Comparison of ENCODE assay signal across 8 cellular contexts in genomic region chr22:21650823-21651520, GRCh38. TPM values are rescaled to one million over a fixed set of nuclear protein-coding genes. Genes with fewer than 3 reads are reported as not detected.
A peak's percentile ranks its signal among the peaks of the same experiment; 100 is the strongest.
DNase-seq lines count a peak whose midpoint lies in the region; ATAC-seq, FAIRE-seq and TF ChIP-seq lines count a peak whose summit lies in the region.

No MANE protein-coding gene starts in this region.

- intact Hi-C loops in K562 (cut with micrococcal nuclease) (loop anchor here (1.0 to 10.0 kb wide), 2 partner anchors 8 to 796 kb away; partner anchors contain the start of genes PI4KA and SNAP29), kidney (cut with DNase I) (no loop called here)

- H4K20me1 ChIP-seq in Loucy (ENCODE audit: insufficient read depth, low read length, poor library complexity, severe bottlenecking) (no peaks in the 10 kb centered on the region), K562 (replicated peaks; ENCODE audit: control insufficient read depth, insufficient read depth, low read length) (peaks cover 19% of the 10 kb centered on the region)

- peaks cover 18% of the 10 kb centered on the region for H3K9me1 ChIP-seq in K562 (ENCODE audit: control insufficient read depth, insufficient read depth, low read length)

- H3K9me3 ChIP-seq in Loucy (ENCODE audit: insufficient read depth, low read depth, low read length) (no peaks in the 10 kb centered on the region), K562 (replicated peaks; ENCODE audit: control insufficient read depth, insufficient read depth, low read depth, low read length) (no peaks in the 10 kb centered on the region), muscle layer of colon (ENCODE audit: low read length) (no peaks in the 10 kb centered on the region), kidney (ENCODE audit: control insufficient read depth in 1 of 2, low read length in 2 of 2) (no peaks in the 10 kb centered on the region)

- TF ChIP-seq RAD21 in K562 (CRISPR knock-in tag; conservative IDR thresholded peaks at IDR 0.05 in 1 of 2, IDR thresholded peaks at IDR 0.05 in 1 of 2), result no peak

- H3K36me3 ChIP-seq in Loucy (ENCODE audit: insufficient read depth, low read length) (peaks cover 14% of the 10 kb centered on the region; the same call in 1 of the 2 replicates), K562 (ENCODE audit: control insufficient read depth, insufficient read depth, low read length) (peaks cover 61% of the 10 kb centered on the region), muscle layer of colon (ENCODE audit: insufficient read depth, low read length) (no peaks in the 10 kb centered on the region), kidney (ENCODE audit: control insufficient read depth in 1 of 2, insufficient read depth in 2 of 2, low read length in 2 of 2) (peaks cover 0 to 3% of the 10 kb centered on the region in 2 donors)

- H3K4me1 ChIP-seq in Loucy (ENCODE audit: insufficient read depth, low read length, poor library complexity, severe bottlenecking), result peaks cover 28% of the 10 kb centered on the region
- peaks cover 29 to 40% of the 10 kb centered on the region in 2 experiments for H3K4me1 ChIP-seq in K562 (replicated peaks in 1 of 2; ENCODE audit: control insufficient read depth in 2 of 2, insufficient read depth in 2 of 2, low read length in 2 of 2)
- H3K4me1 ChIP-seq in muscle layer of colon (ENCODE audit: insufficient read depth, low read length), result peaks cover 12% of the 10 kb centered on the region
- peaks cover 6 to 7% of the 10 kb centered on the region in 2 donors for H3K4me1 ChIP-seq in kidney (ENCODE audit: control insufficient read depth in 1 of 2, insufficient read depth in 1 of 2, low read depth in 1 of 2, low read length in 2 of 2)

- peak overlapping the region; percentile 86 for H3K4me3 ChIP-seq in Loucy (ENCODE audit: low read length, poor library complexity, severe bottlenecking)
- peak overlapping the region; percentile 47 for H3K4me3 ChIP-seq in K562
- peak overlapping the region; percentile 30 to 82 for H3K4me3 ChIP-seq in muscle layer of colon (ENCODE audit: low read depth in 1 of 2, low read length in 2 of 2)
- peak overlapping the region in 1 of 2 donors; percentile 68 for H3K4me3 ChIP-seq in kidney (ENCODE audit: low read length in 2 of 2)

- WGBS in K562 (ENCODE audit: insufficient coverage, low coverage, missing lambda C conversion rate), result 8% methylated on average over 6 of the region's 6 CpGs

- no peaks in the 10 kb centered on the region for H3K9me2 ChIP-seq in Loucy (replicated peaks; ENCODE audit: low read depth, low read length)

- H2AFZ ChIP-seq in Loucy (ENCODE audit: low read length) (peak overlapping the region; percentile 86; the same call in 1 of the 2 replicates), K562 (ENCODE audit: low read depth, low read length) (peak overlapping the region; percentile 81)

- BruUV-seq in K562 (replicated peaks; lab: Mats Ljungman, UMichigan), result no TSS peak

- FAIRE-seq in K562 (lab: Jason Lieb, UNC) (peak; percentile 77), kidney (lab: Jason Lieb, UNC) (no peak)

- CTCF ChIA-PET in K562 (lab: Yijun Ruan, JAX; ENCODE audit: low intra/inter-chr PET ratio), result interaction anchor here (0.6 to 1.2 kb wide), 4 partner anchors 15 to 1034 kb away, joined by 3 to 5 read pairs (median 3); partner anchors contain the start of genes PPIL2 and YDJC

- no peak for TF ChIP-seq POLR2A in K562 (conservative IDR thresholded peaks at IDR 0.05)

- no peak for TF ChIP-seq EP300 in K562 (IDR thresholded peaks at IDR 0.05; ENCODE audit: low read length)

- H3K9ac ChIP-seq in Loucy (ENCODE audit: low read depth, low read length, poor library complexity, severe bottlenecking) (peak overlapping the region; percentile 99), K562 (ENCODE audit: insufficient read depth in 1 of 2, low read depth in 2 of 2, low read length in 2 of 2) (peak overlapping the region; percentile 75 to 91), muscle layer of colon (ENCODE audit: low read length) (no peak overlapping the region), kidney (ENCODE audit: low read length in 2 of 2) (no peak overlapping the region)

- DNase-seq in D341Med (ENCODE audit: low spot score) (peak; percentile 25), K562 (ENCODE audit: extremely low read depth in 1 of 4, low spot score in 3 of 4) (peak in 2 of 4 experiments; percentile 63 to 80), NCI-H128 (lab: John Stamatoyannopoulos, UW; ENCODE audit: unreplicated experiment) (no peak), kidney (no peak), inferior parietal cortex (ENCODE audit: extremely low spot score) (no peak)

- peaks cover 44% of the 10 kb centered on the region for H3K79me2 ChIP-seq in Loucy (ENCODE audit: insufficient read depth, low read length)
- peaks cover 27% of the 10 kb centered on the region for H3K79me2 ChIP-seq in K562 (ENCODE audit: control insufficient read depth, insufficient read depth, low read length)

- H3F3A ChIP-seq in Loucy (ENCODE audit: low read depth), result 0 out of 2 replicates have a peak, but pooled peaks cover 3% of the 10 kb centered on the region

- H3K27me3 ChIP-seq in Loucy (ENCODE audit: insufficient read depth, low read length, poor library complexity, severe bottlenecking) (peaks cover 5% of the 10 kb centered on the region), K562 (ENCODE audit: control insufficient read depth in 2 of 2, insufficient read depth in 2 of 2, low read length in 2 of 2) (no peaks in the 10 kb centered on the region), muscle layer of colon (ENCODE audit: control insufficient read depth in 1 of 2, insufficient read depth in 2 of 2, low read length in 2 of 2) (peaks cover 0 to 12% of the 10 kb centered on the region in 2 donors)

- TF ChIP-seq CTCF in Loucy (conservative IDR thresholded peaks at IDR 0.05; ENCODE audit: low read length) (no peak), K562 (IDR thresholded peaks at IDR 0.05 in 2 of 3, conservative IDR thresholded peaks at IDR 0.05 in 1 of 3; ENCODE audit: insufficient read depth in 2 of 3, low read depth in 1 of 3, low read length in 3 of 3) (no peak), kidney (IDR thresholded peaks at IDR 0.05; ENCODE audit: borderline replicate concordance, extremely low read depth, insufficient read depth) (no peak)

- H3K27ac ChIP-seq in K562 (ENCODE audit: extremely low read depth, low read depth, low read length), result peak overlapping the region; percentile 69
- H3K27ac ChIP-seq in muscle layer of colon (ENCODE audit: low read depth, low read length), result no peak overlapping the region
- no peak overlapping the region for H3K27ac ChIP-seq in kidney (ENCODE audit: low read depth in 2 of 2, low read length in 2 of 2)

- POLR2A ChIA-PET in K562 (lab: Yijun Ruan, JAX), result interaction anchor here (0.6 to 75.5 kb wide), 11 partner anchors 8 to 522 kb away, joined by 3 to 4622 read pairs (median 4); partner anchors contain the start of genes CCDC116, PPIL2, SDF2L1 and YDJC

- ATAC-seq in K562 (peak; percentile 26), HG02885 (IDR thresholded peaks at IDR 0.05; ENCODE audit: poor library complexity, unreplicated experiment) (no peak)

- H3K4me2 ChIP-seq in Loucy (ENCODE audit: low read depth, low read length, poor library complexity, severe bottlenecking), result peak overlapping the region; percentile 94
- peak overlapping the region; percentile 85 for H3K4me2 ChIP-seq in K562 (ENCODE audit: insufficient read depth, low read length)

- in situ Hi-C loops in K562 (cut with MboI), result loop anchor here (25.0 kb wide), 1 partner anchor 1314 kb away; no protein-coding TSS in a partner anchor

RNA-seq across cellular contexts. Expression of gene SDF2L1, which starts 8.9 kb away (rescaled TPM):
- total RNA-seq in K562 (2011; cell fraction: chromatin; rRNA removed; ENCODE audit: low replicate concordance), result 72.2 and 221 TPM in 2 replicates
- total RNA-seq in K562 (2011; cell fraction: nucleolus; rRNA removed), result 489 and 555 TPM in 2 replicates
- 263 and 279 TPM in 2 replicates for total RNA-seq in K562 (2011; cell fraction: nucleoplasm; rRNA removed)
- total RNA-seq in K562 (2014; rRNA removed) (894 and 989 TPM in 2 replicates), K562 (2014; rRNA removed; fragmentation: Illumina TruSeq; extraction: Trizol) (41.9 and 82.9 TPM in 2 replicates), K562 (2015; rRNA removed; fragmentation: Illumina TruSeq; extraction: Trizol) (135 and 153 TPM in 2 replicates), K562 (2021) (551 and 557 TPM in 2 replicates), kidney (56.1 TPM)
- polyA plus RNA-seq in K562 (2011; rRNA removed) (124 and 218 TPM in 2 replicates), K562 (2014; fragmentation: Illumina TruSeq; extraction: Trizol) (33.8 and 82.2 TPM in 2 replicates), K562 (2014; fragmentation: Nextera tagmentation; extraction: Ambion mirVana) (10 to 100 TPM; 15.1 to 34.8 TPM), K562 (2014; rRNA removed) (666 and 827 TPM in 2 replicates), kidney (ENCODE audit: insufficient read depth, low read depth, low replicate concordance) (79.6 TPM)
- polyA plus RNA-seq in K562 (2011; cell fraction: cytosol; rRNA removed), result 273 and 603 TPM in 2 replicates
- polyA plus RNA-seq in K562 (2011; cell fraction: nucleus; rRNA removed), result 110 and 123 TPM in 2 replicates
- polyA plus RNA-seq in K562 (2012), result 384 and 632 TPM in 2 replicates
- 50.1 and 80.5 TPM in 2 replicates for polyA minus RNA-seq in K562 (2011; rRNA and poly(A)+ RNA removed)
- polyA minus RNA-seq in K562 (2011; cell fraction: cytosol; rRNA and poly(A)+ RNA removed), result 107 and 114 TPM in 2 replicates
- 37.7 and 69.6 TPM in 2 replicates for polyA minus RNA-seq in K562 (2011; cell fraction: nucleus; rRNA and poly(A)+ RNA removed)

RNA-seq across cellular contexts. Expression of gene PPIL2, which starts 14.8 kb away (rescaled TPM):
- total RNA-seq in K562 (2011; cell fraction: chromatin; rRNA removed; ENCODE audit: low replicate concordance), result 1,132 and 1,539 TPM in 2 replicates
- total RNA-seq in K562 (2011; cell fraction: nucleolus; rRNA removed), result 736 and 826 TPM in 2 replicates
- 718 and 814 TPM in 2 replicates for total RNA-seq in K562 (2011; cell fraction: nucleoplasm; rRNA removed)
- total RNA-seq in K562 (2014; rRNA removed) (174 and 195 TPM in 2 replicates), K562 (2014; rRNA removed; fragmentation: Illumina TruSeq; extraction: Trizol) (104 and 115 TPM in 2 replicates), K562 (2015; rRNA removed; fragmentation: Illumina TruSeq; extraction: Trizol) (170 and 172 TPM in 2 replicates), K562 (2021) (251 and 267 TPM in 2 replicates), kidney (46.9 TPM)
- polyA plus RNA-seq in K562 (2011; rRNA removed) (193 and 247 TPM in 2 replicates), K562 (2014; fragmentation: Illumina TruSeq; extraction: Trizol) (250 and 261 TPM in 2 replicates), K562 (2014; fragmentation: Nextera tagmentation; extraction: Ambion mirVana) (10 to 100 TPM; 13.2 to 28.8 TPM), K562 (2014; rRNA removed) (268 and 298 TPM in 2 replicates), kidney (ENCODE audit: insufficient read depth, low read depth, low replicate concordance) (31.6 TPM)
- polyA plus RNA-seq in K562 (2011; cell fraction: cytosol; rRNA removed), result 143 and 211 TPM in 2 replicates
- 801 and 951 TPM in 2 replicates for polyA plus RNA-seq in K562 (2011; cell fraction: nucleus; rRNA removed)
- polyA plus RNA-seq in K562 (2012), result 185 and 193 TPM in 2 replicates
- 228 and 271 TPM in 2 replicates for polyA minus RNA-seq in K562 (2011; rRNA and poly(A)+ RNA removed)
- polyA minus RNA-seq in K562 (2011; cell fraction: cytosol; rRNA and poly(A)+ RNA removed), result 95.6 and 98.4 TPM in 2 replicates
- polyA minus RNA-seq in K562 (2011; cell fraction: nucleus; rRNA and poly(A)+ RNA removed), result 325 and 509 TPM in 2 replicates

RNA-seq across cellular contexts. Expression of gene CCDC116, which starts 18.4 kb away (rescaled TPM):
- 11.2 and 34.3 TPM in 2 replicates for total RNA-seq in K562 (2011; cell fraction: chromatin; rRNA removed; ENCODE audit: low replicate concordance)
- total RNA-seq in K562 (2011; cell fraction: nucleolus; rRNA removed), result 28.7 and 33.9 TPM in 2 replicates
- 18.1 and 19.5 TPM in 2 replicates for total RNA-seq in K562 (2011; cell fraction: nucleoplasm; rRNA removed)
- total RNA-seq in K562 (2014; rRNA removed), result 9.3 and 13.6 TPM in 2 replicates
- 2.1 and 2.8 TPM in 2 replicates for total RNA-seq in K562 (2014; rRNA removed; fragmentation: Illumina TruSeq; extraction: Trizol)
- total RNA-seq in K562 (2015; rRNA removed; fragmentation: Illumina TruSeq; extraction: Trizol), result 4.7 and 5.2 TPM in 2 replicates
- total RNA-seq in K562 (2021), result 11.3 and 15.6 TPM in 2 replicates
- 1.6 and 2.1 TPM in 2 replicates for polyA plus RNA-seq in K562 (2011; rRNA removed)
- 1.8 and 5.8 TPM in 2 replicates for polyA plus RNA-seq in K562 (2011; cell fraction: cytosol; rRNA removed)
- polyA plus RNA-seq in K562 (2011; cell fraction: nucleus; rRNA removed), result 6.5 and 19.5 TPM in 2 replicates
- polyA plus RNA-seq in K562 (2012), result 5.2 and 6.4 TPM in 2 replicates
- 6.3 and 8.9 TPM in 2 replicates for polyA plus RNA-seq in K562 (2014; fragmentation: Illumina TruSeq; extraction: Trizol)
- polyA plus RNA-seq in K562 (2014; fragmentation: Nextera tagmentation; extraction: Ambion mirVana), result 1 to 10 TPM; 1.6 to 2.3 TPM
- polyA plus RNA-seq in K562 (2014; rRNA removed), result 7.1 and 8.6 TPM in 2 replicates
- 1.3 and 1.8 TPM in 2 replicates for polyA minus RNA-seq in K562 (2011; rRNA and poly(A)+ RNA removed)
- 1.5 and 3.9 TPM in 2 replicates for polyA minus RNA-seq in K562 (2011; cell fraction: cytosol; rRNA and poly(A)+ RNA removed)
- 8.3 and 12.3 TPM in 2 replicates for polyA minus RNA-seq in K562 (2011; cell fraction: nucleus; rRNA and poly(A)+ RNA removed)
- total RNA-seq in kidney, result 0.22 TPM
- 0.22 TPM for polyA plus RNA-seq in kidney (ENCODE audit: insufficient read depth, low read depth, low replicate concordance)

RNA-seq across cellular contexts. Expression of gene YDJC, which starts 21.1 kb away (rescaled TPM):
- 121 and 504 TPM in 2 replicates for total RNA-seq in K562 (2011; cell fraction: chromatin; rRNA removed; ENCODE audit: low replicate concordance)
- 857 and 885 TPM in 2 replicates for total RNA-seq in K562 (2011; cell fraction: nucleolus; rRNA removed)
- 325 and 370 TPM in 2 replicates for total RNA-seq in K562 (2011; cell fraction: nucleoplasm; rRNA removed)
- 871 and 1,007 TPM in 2 replicates for total RNA-seq in K562 (2014; rRNA removed)
- total RNA-seq in K562 (2014; rRNA removed; fragmentation: Illumina TruSeq; extraction: Trizol), result 69.0 and 87.5 TPM in 2 replicates
- 164 and 196 TPM in 2 replicates for total RNA-seq in K562 (2015; rRNA removed; fragmentation: Illumina TruSeq; extraction: Trizol)
- total RNA-seq in K562 (2021), result 626 and 641 TPM in 2 replicates
- 203 and 277 TPM in 2 replicates for polyA plus RNA-seq in K562 (2011; rRNA removed)
- 382 and 1,449 TPM in 2 replicates for polyA plus RNA-seq in K562 (2011; cell fraction: cytosol; rRNA removed)
- polyA plus RNA-seq in K562 (2011; cell fraction: nucleus; rRNA removed), result 629 and 1,089 TPM in 2 replicates
- 282 and 288 TPM in 2 replicates for polyA plus RNA-seq in K562 (2012)
- 106 and 159 TPM in 2 replicates for polyA plus RNA-seq in K562 (2014; fragmentation: Illumina TruSeq; extraction: Trizol)
- 10 to 100 TPM; 13.5 to 23.5 TPM for polyA plus RNA-seq in K562 (2014; fragmentation: Nextera tagmentation; extraction: Ambion mirVana)
- 707 and 732 TPM in 2 replicates for polyA plus RNA-seq in K562 (2014; rRNA removed)
- polyA minus RNA-seq in K562 (2011; rRNA and poly(A)+ RNA removed), result 35.0 and 44.2 TPM in 2 replicates
- 212 and 264 TPM in 2 replicates for polyA minus RNA-seq in K562 (2011; cell fraction: cytosol; rRNA and poly(A)+ RNA removed)
- polyA minus RNA-seq in K562 (2011; cell fraction: nucleus; rRNA and poly(A)+ RNA removed), result 294 and 313 TPM in 2 replicates
- 24.7 TPM for total RNA-seq in kidney
- polyA plus RNA-seq in kidney (ENCODE audit: insufficient read depth, low read depth, low replicate concordance), result 28.2 TPM

Comparison
In these comparisons a context has a peak if more than half of its experiments do, and no peak if none do; other contexts are left out.
1. H3K9ac ChIP-seq: peak in Loucy (single experiment) and K562 (2 of 2); none in muscle layer of colon (single experiment) and kidney (0 of 2).